In the genomic region with DNA sequence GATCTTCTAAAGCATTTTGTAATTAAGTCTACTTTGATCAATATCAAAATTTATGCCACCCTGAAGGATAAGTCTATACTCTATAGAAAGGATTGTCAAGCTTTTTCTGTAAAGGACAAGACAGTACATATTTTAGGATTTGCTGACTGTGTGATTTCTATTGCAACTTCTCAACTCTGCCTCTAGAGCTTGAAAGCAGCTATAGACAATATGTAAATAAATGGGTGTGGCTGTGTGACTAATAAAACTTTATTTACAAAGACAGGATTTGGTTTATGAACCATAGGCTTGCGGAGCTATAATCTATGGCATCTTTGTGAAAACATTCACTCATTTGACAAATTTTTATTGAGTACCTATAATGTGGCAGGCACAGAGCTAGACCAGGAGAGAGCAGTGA, we compare ENCODE assay signal across 21 cellular contexts. TPM values are rescaled to one million over a fixed set of nuclear protein-coding genes. Genes with fewer than 3 reads are reported as not detected.
DNase-seq lines count a peak whose midpoint lies in the region; ATAC-seq and TF ChIP-seq lines count a peak whose summit lies in the region.
"Had no signal": no experiment of that assay in that cellular context is flagged by ENCODE, and none has a peak within 500 bp of the region (broad histone marks: within the 10 kb centered on the region; RNA-seq: fewer than 3 reads in every experiment).

No MANE protein-coding gene starts in this region.

- CTCF ChIA-PET in WTC11 (lab: Charles Lee): interaction anchor here (1.3 kb wide), 1 partner anchor 634 kb away, joined by 4 read pairs; no protein-coding TSS in a partner anchor

- peaks cover 61 to 75% of the 10 kb centered on the region in 2 experiments for H3K4me1 ChIP-seq in neutrophil (ENCODE audit: control insufficient read depth in 1 of 2, insufficient read depth in 1 of 2, low read depth in 1 of 2, low read length in 1 of 2)

- H3K4me3 Mint-ChIP-seq in WTC11: peak overlapping the region; percentile 5; the same call in 1 of the 2 replicates
- H3K4me3 Mint-ChIP-seq: CD4-positive, CD25-positive, alpha-beta regulatory T cell; T-cell had no signal

- no peaks in the 10 kb centered on the region for H3K27me3 ChIP-seq in neutrophil

- no peak for ATAC-seq in WTC11
- ATAC-seq: SK-N-SH treated with all-trans-retinoic acid at 6 μM for 48 hours, T-cell had no signal

- H3K36me3 Mint-ChIP-seq in WTC11: no peaks in the 10 kb centered on the region
- H3K36me3 Mint-ChIP-seq: CD4-positive, CD25-positive, alpha-beta regulatory T cell; T-cell had no signal

- H3K9me3 Mint-ChIP-seq in WTC11: no peaks in the 10 kb centered on the region
- H3K9me3 Mint-ChIP-seq: CD4-positive, CD25-positive, alpha-beta regulatory T cell; T-cell had no signal

- peaks cover 51% of the 10 kb centered on the region for H3K4me1 Mint-ChIP-seq in WTC11
- H3K4me1 Mint-ChIP-seq: CD4-positive, CD25-positive, alpha-beta regulatory T cell; T-cell had no signal

- H3K27ac Mint-ChIP-seq in WTC11: no peak overlapping the region
- H3K27ac Mint-ChIP-seq: CD4-positive, CD25-positive, alpha-beta regulatory T cell; T-cell had no signal

- TF ChIP-seq CTCF in WTC11 (IDR thresholded peaks at IDR 0.05): no peak
- TF ChIP-seq CTCF in neutrophil (IDR thresholded peaks at IDR 0.05): no peak

- peak overlapping the region; percentile 74 for H3K27ac ChIP-seq in neutrophil
- H3K27ac ChIP-seq: KMS-11 had no signal

- peaks cover 15% of the 10 kb centered on the region for H3K27me3 Mint-ChIP-seq in WTC11 (ENCODE audit: low read depth)

- H3K9me3 ChIP-seq in neutrophil: no peaks in the 10 kb centered on the region
- H3K9me3 ChIP-seq: Caco-2 had no signal

- no peak overlapping the region for H3K4me3 ChIP-seq in neutrophil (ENCODE audit: low read depth in 1 of 2, low read length in 1 of 2)

- H3K36me3 ChIP-seq in neutrophil: no peaks in the 10 kb centered on the region

- DNase-seq in ELR (ENCODE audit: low read depth) (peak; percentile 22), LHCN-M2 (ENCODE audit: low read depth) (peak; percentile 7), WTC11 (ENCODE audit: low spot score) (no peak), T-helper 9 cell (no peak), activated gamma-delta T cell treated with Interleukin-2 at 50 U/mL for 16 hours (no peak), C1 segment of cervical spinal cord (lab: John Stamatoyannopoulos, UW) (no peak)
- DNase-seq: Caco-2; CD4-positive, CD25-positive, alpha-beta regulatory T cell; NCI-H1105; NCI-H2081 treated with DMSO at 0.1 percent for 48 hours; NCI-H446 treated with DMSO at 0.1 percent for 48 hours; NCI-H748 treated with DMSO at 0.1 percent for 48 hours; NK-92 treated with Interleukin-12 subunit alpha and Interleukin-12 subunit beta, amount 100 ng/mL, for 24 hours; Right ventricle myocardium superior; T-cell had no signal

- POLR2A ChIA-PET in WTC11 (lab: Charles Lee): no interaction called here

TF ChIP-seq in WTC11, 78 proteins besides CTCF, POLR2A, EP300 and RAD21:
- TF ChIP-seq, protein P1, sequence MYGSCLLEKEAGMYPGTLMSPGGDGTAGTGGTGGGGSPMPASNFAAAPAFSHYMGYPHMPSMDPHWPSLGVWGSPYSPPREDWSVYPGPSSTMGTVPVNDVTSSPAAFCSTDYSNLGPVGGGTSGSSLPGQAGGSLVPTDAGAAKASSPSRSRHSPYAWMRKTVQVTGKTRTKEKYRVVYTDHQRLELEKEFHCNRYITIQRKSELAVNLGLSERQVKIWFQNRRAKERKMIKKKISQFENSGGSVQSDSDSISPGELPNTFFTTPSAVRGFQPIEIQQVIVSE (CRISPR knock-in tag; IDR thresholded peaks at IDR 0.05; ENCODE audit: borderline replicate concordance): no peak
- TF ChIP-seq RORB (CRISPR knock-in tag; IDR thresholded peaks at IDR 0.05): no peak
- TF ChIP-seq ZNF416 (CRISPR knock-in tag; IDR thresholded peaks at IDR 0.05): no peak
- no peak for TF ChIP-seq ZNF512 (CRISPR knock-in tag; IDR thresholded peaks at IDR 0.05; ENCODE audit: borderline replicate concordance)
- no peak for TF ChIP-seq NR1H2 (CRISPR knock-in tag; IDR thresholded peaks at IDR 0.05)
- TF ChIP-seq SP1 (CRISPR knock-in tag; conservative IDR thresholded peaks at IDR 0.05): no peak
- TF ChIP-seq ZNF423 (CRISPR knock-in tag; IDR thresholded peaks at IDR 0.05): no peak
- TF ChIP-seq GRHL2 (CRISPR knock-in tag; IDR thresholded peaks at IDR 0.05; ENCODE audit: insufficient replicate concordance, severe bottlenecking): no peak
TF ChIP-seq in WTC11: peak in this region for 0.

RNA-seq across cellular contexts. Expression of gene UPP2, which starts 18.4 kb away (rescaled TPM):
- total RNA-seq in LHCN-M2 (2014; rRNA removed) (not detected in 2 replicates), WTC11 (2021) (not detected in 3 replicates)
- not detected for polyA plus RNA-seq in LHCN-M2 (2012)
- total RNA-seq: Caco-2; CD4-positive, CD25-positive, alpha-beta regulatory T cell; H4; MCF 10A; Right ventricle myocardium superior; T-cell had no signal
- polyA plus RNA-seq: AG04450; CD4-positive, CD25-positive, alpha-beta regulatory T cell had no signal

Comparison
In these comparisons a context has a peak if more than half of its experiments do, and no peak if none do; other contexts are left out.
1. DNase-seq: peak in ELR (single experiment) and LHCN-M2 (single experiment); none in WTC11 (single experiment), T-helper 9 cell (single experiment), activated gamma-delta T cell treated with Interleukin-2 at 50 U/mL for 16 hours (single experiment) and C1 segment of cervical spinal cord (0 of 14).